Comparison of ENCODE assay signal across 8 cellular contexts in genomic region chr2:95403204-95403721, GRCh38. TPM values are rescaled to one million over a fixed set of nuclear protein-coding genes. Genes with fewer than 3 reads are reported as not detected.
DNase-seq lines count a peak whose midpoint lies in the region; ATAC-seq and TF ChIP-seq lines count a peak whose summit lies in the region.
"Not testable (repeated sequence)": the region's sequence is repeated elsewhere in the genome, so short reads cannot be mapped to it uniquely, and the experiment has no call there.

No MANE protein-coding gene starts in this region.

- peak; percentile 45 for TF ChIP-seq CTCF in kidney epithelial cell (IDR thresholded peaks at IDR 0.05; ENCODE audit: insufficient read depth, low read length, poor library complexity, severe bottlenecking)

- peak; percentile 31 to 53 for DNase-seq in AML-193 (lab: John Stamatoyannopoulos, UW)
- peak; percentile 66 for DNase-seq in NCI-H82 (lab: John Stamatoyannopoulos, UW)
- DNase-seq in activated CD4-positive, alpha-beta T cell treated with anti-CD3 and anti-CD28 coated beads, Interleukin-2, amount 50 U/mL, for 48 hours, result peak; percentile 42 to 50
- peak; percentile 47 for DNase-seq in dermis blood vessel endothelial cell
- DNase-seq in kidney epithelial cell (ENCODE audit: low read depth); sciatic nerve (ENCODE audit: low spot score): not testable (repeated sequence)

- H3K36me3 ChIP-seq in kidney epithelial cell (ENCODE audit: control insufficient read depth, insufficient read depth, low read length), result not testable (repeated sequence)

- intact Hi-C loops in sciatic nerve (cut with DNase I), result not testable (repeated sequence)

- H3K27me3 ChIP-seq in kidney epithelial cell (ENCODE audit: control insufficient read depth, insufficient read depth, low read length), result not testable (repeated sequence)

- H3K4me3 ChIP-seq in kidney epithelial cell (ENCODE audit: low read depth, low read length), result peak overlapping the region; percentile 96

- ATAC-seq in GM18907 (IDR thresholded peaks at IDR 0.05; ENCODE audit: unreplicated experiment), result peak; percentile 38
- peak; percentile 33 for ATAC-seq in HG03342 (IDR thresholded peaks at IDR 0.05; ENCODE audit: unreplicated experiment)
- ATAC-seq in sciatic nerve, result peak; percentile 69

RNA-seq across cellular contexts. Expression of gene FAHD2A, which starts 0.8 kb away (rescaled TPM):
- total RNA-seq in dermis blood vessel endothelial cell (16.0 and 24.1 TPM in 2 replicates), kidney epithelial cell (47.4 and 55.9 TPM in 2 replicates), sciatic nerve (31.8 TPM)
